Comparison of ENCODE assay signal across 23 cellular contexts in genomic region chr12:108523365-108523764, GRCh38. TPM values are rescaled to one million over a fixed set of nuclear protein-coding genes. Genes with fewer than 3 reads are reported as not detected.
DNase-seq lines count a peak whose midpoint lies in the region; ATAC-seq, FAIRE-seq and TF ChIP-seq lines count a peak whose summit lies in the region.
"Had no signal": no experiment of that assay in that cellular context is flagged by ENCODE, and none has a peak within 500 bp of the region (broad histone marks: within the 10 kb centered on the region; RNA-seq: fewer than 3 reads in every experiment).

No MANE protein-coding gene starts in this region.

- H3K79me2 ChIP-seq in K562 (ENCODE audit: control insufficient read depth, insufficient read depth, low read length) = no peaks in the 10 kb centered on the region; the same call in 2 of the 3 replicates

- TF ChIP-seq EP300 in K562 (IDR thresholded peaks at IDR 0.05; ENCODE audit: low read length) = no peak

- intact Hi-C loops in K562 (cut with micrococcal nuclease) = no loop called here
- intact Hi-C loops in prostate gland (cut with DNase I) = no loop called here

- H3K9me3 ChIP-seq in K562 (replicated peaks; ENCODE audit: control insufficient read depth, insufficient read depth, low read depth, low read length) (no peaks in the 10 kb centered on the region), prostate gland (no peaks in the 10 kb centered on the region)
- H3K9me3 ChIP-seq: BE2C had no signal

- in situ Hi-C loops in K562 (cut with MboI) = no loop called here

- TF ChIP-seq RAD21 in K562 (CRISPR knock-in tag; conservative IDR thresholded peaks at IDR 0.05 in 1 of 2, IDR thresholded peaks at IDR 0.05 in 1 of 2) = no peak

- no peak overlapping the region for H3K4me2 ChIP-seq in K562 (ENCODE audit: insufficient read depth, low read length)

- H3K27me3 ChIP-seq in K562 (ENCODE audit: control insufficient read depth in 2 of 2, insufficient read depth in 2 of 2, low read length in 2 of 2) (no peaks in the 10 kb centered on the region), prostate gland (replicated peaks; ENCODE audit: insufficient read depth) (no peaks in the 10 kb centered on the region)
- H3K27me3 ChIP-seq: BE2C had no signal

- FAIRE-seq in K562 (lab: Jason Lieb, UNC) = no peak
- FAIRE-seq: A204.1, D721Med, GM19239, RCC 7860 had no signal

- no TSS peak for BruUV-seq in K562 (replicated peaks; lab: Mats Ljungman, UMichigan)

- peak overlapping the region in 1 of 2 experiments; percentile 11; a peak in 1 of 4 replicates for H3K9ac ChIP-seq in K562 (ENCODE audit: insufficient read depth in 1 of 2, low read depth in 2 of 2, low read length in 2 of 2)

- POLR2A ChIA-PET in K562 (lab: Yijun Ruan, JAX) = interaction anchor here (2.5 kb wide), 1 partner anchor 8 kb away, joined by 20 read pairs; no protein-coding TSS in a partner anchor

- H3K4me1 ChIP-seq in K562 (replicated peaks in 1 of 2; ENCODE audit: control insufficient read depth in 2 of 2, insufficient read depth in 2 of 2, low read length in 2 of 2) (no peaks in the 10 kb centered on the region), prostate gland (replicated peaks) (no peaks in the 10 kb centered on the region)
- H3K4me1 ChIP-seq: BE2C had no signal

- ATAC-seq in K562 = no peak
- no peak for ATAC-seq in HG02970 (IDR thresholded peaks at IDR 0.05; ENCODE audit: low FRiP score, unreplicated experiment)

- CTCF ChIA-PET in K562 (lab: Yijun Ruan, JAX; ENCODE audit: low intra/inter-chr PET ratio) = no interaction called here

- H4K20me1 ChIP-seq in K562 (replicated peaks; ENCODE audit: control insufficient read depth, insufficient read depth, low read length) = 0 out of 2 replicates have a peak, but pooled peaks cover 7% of the 10 kb centered on the region

- no peak overlapping the region for H2AFZ ChIP-seq in K562 (ENCODE audit: low read depth, low read length)

- H3K4me3 ChIP-seq in K562 = no peak overlapping the region
- no peak overlapping the region for H3K4me3 ChIP-seq in prostate gland

- H3K36me3 ChIP-seq in K562 (ENCODE audit: control insufficient read depth, insufficient read depth, low read length) = peaks cover 99% of the 10 kb centered on the region
- peaks cover 19 to 24% of the 10 kb centered on the region in 2 donors for H3K36me3 ChIP-seq in prostate gland

- 85% methylated on average over 7 of the region's 14 CpGs for WGBS in K562 (ENCODE audit: insufficient coverage, low coverage, missing lambda C conversion rate)
- WGBS in prostate gland = 83% methylated on average over 13 of the region's 14 CpGs

- peak; percentile 8 for DNase-seq in AG08395 (ENCODE audit: low spot score)
- no peak for DNase-seq in K562 (ENCODE audit: extremely low read depth in 1 of 4, low spot score in 3 of 4)
- peak; percentile 41 for DNase-seq in medulla oblongata (ENCODE audit: extremely low spot score)
- peak in 15 of 49 donors; percentile 5 to 48 (median 17) for DNase-seq in substantia nigra (lab: John Stamatoyannopoulos, UW)
- no peak for DNase-seq in prostate gland (ENCODE audit: low spot score)
- no peak for DNase-seq in erythroblast (lab: John Stamatoyannopoulos, UW)
- DNase-seq: BE2C, DMS53, GDM1, IMR-90, Karpas-422, NCI-H1417, NCI-H1694 treated with DMSO at 0.1 percent for 48 hours, NCI-H2081 treated with DMSO at 0.1 percent for 48 hours, NCI-H2171 treated with DMSO at 0.1 percent for 48 hours, NCI-H446 treated with DMSO at 0.1 percent for 48 hours, NCI-H526 treated with DMSO at 0.1 percent for 48 hours, OCI-M1 had no signal

- H3K27ac ChIP-seq in K562 (ENCODE audit: extremely low read depth, low read depth, low read length) (no peak overlapping the region), substantia nigra (ENCODE audit: low read depth, low read length, poor library complexity, severe bottlenecking) (peak overlapping the region; percentile 79), prostate gland (no peak overlapping the region)

- no peak for TF ChIP-seq POLR2A in K562 (conservative IDR thresholded peaks at IDR 0.05)
- no peak for TF ChIP-seq POLR2A in prostate gland (IDR thresholded peaks at IDR 0.05)
- no peak for TF ChIP-seq POLR2A in erythroblast (IDR thresholded peaks at IDR 0.05; ENCODE audit: low read length)

- TF ChIP-seq CTCF in K562 (IDR thresholded peaks at IDR 0.05 in 2 of 3, conservative IDR thresholded peaks at IDR 0.05 in 1 of 3; ENCODE audit: insufficient read depth in 2 of 3, low read depth in 1 of 3, low read length in 3 of 3) (no peak), prostate gland (IDR thresholded peaks at IDR 0.05) (no peak)

- no peaks in the 10 kb centered on the region for H3K9me1 ChIP-seq in K562 (ENCODE audit: control insufficient read depth, insufficient read depth, low read length)

TF ChIP-seq in K562, 482 proteins besides CTCF, POLR2A, EP300 and RAD21 (continues in another document):
- TF ChIP-seq ZNF830 (CRISPR knock-in tag; IDR thresholded peaks at IDR 0.05) (no peak), HES1 (IDR thresholded peaks at IDR 0.05; ENCODE audit: low read depth) (no peak), POLR2G (IDR thresholded peaks at IDR 0.05; ENCODE audit: low read depth, low read length) (peak; percentile 45; the same call in 1 of the 2 replicates), SIN3A (IDR thresholded peaks at IDR 0.05; ENCODE audit: borderline replicate concordance in 2 of 2, control insufficient read depth in 1 of 2, low read depth in 2 of 2, low read length in 2 of 2) (no peak)

RNA-seq across cellular contexts. Expression of gene FICD, which starts 8.3 kb away (rescaled TPM):
- total RNA-seq in K562 (2011; cell fraction: chromatin; rRNA removed; ENCODE audit: low replicate concordance) = 9.7 and 12.2 TPM in 2 replicates
- 11.8 and 12.1 TPM in 2 replicates for total RNA-seq in K562 (2011; cell fraction: nucleolus; rRNA removed)
- 5.6 and 7.8 TPM in 2 replicates for total RNA-seq in K562 (2011; cell fraction: nucleoplasm; rRNA removed)
- total RNA-seq in K562 (2014; rRNA removed) = 3.1 and 4.5 TPM in 2 replicates
- 1.9 TPM in 2 replicates for total RNA-seq in K562 (2014; rRNA removed; fragmentation: Illumina TruSeq; extraction: Trizol)
- total RNA-seq in K562 (2015; rRNA removed; fragmentation: Illumina TruSeq; extraction: Trizol) = 2.8 and 3.1 TPM in 2 replicates
- total RNA-seq in K562 (2021) = 3.0 and 3.4 TPM in 2 replicates
- 0.80 and 0.88 TPM in 2 replicates for polyA plus RNA-seq in K562 (2011; rRNA removed)
- 1.1 and 1.2 TPM in 2 replicates for polyA plus RNA-seq in K562 (2011; cell fraction: cytosol; rRNA removed)
- 4.7 and 6.8 TPM in 2 replicates for polyA plus RNA-seq in K562 (2011; cell fraction: nucleus; rRNA removed)
- polyA plus RNA-seq in K562 (2012) = 2.4 and 5.0 TPM in 2 replicates
- 1.6 and 2.0 TPM in 2 replicates for polyA plus RNA-seq in K562 (2014; fragmentation: Illumina TruSeq; extraction: Trizol)
- 1 to 10 TPM; 1.1 to 1.2 TPM for polyA plus RNA-seq in K562 (2014; fragmentation: Nextera tagmentation; extraction: Ambion mirVana)
- 2.1 and 2.7 TPM in 2 replicates for polyA plus RNA-seq in K562 (2014; rRNA removed)
- polyA minus RNA-seq in K562 (2011; rRNA and poly(A)+ RNA removed) = 2.9 and 3.9 TPM in 2 replicates
- polyA minus RNA-seq in K562 (2011; cell fraction: cytosol; rRNA and poly(A)+ RNA removed) = 2.1 and 3.6 TPM in 2 replicates
- 8.3 and 11.3 TPM in 2 replicates for polyA minus RNA-seq in K562 (2011; cell fraction: nucleus; rRNA and poly(A)+ RNA removed)
- total RNA-seq in prostate gland = 10 to 100 TPM in 1 of 2 donors, 1 to 10 TPM in 1; 8.2 to 10.7 TPM

RNA-seq across cellular contexts. Expression of gene SART3, which starts 37.6 kb away (rescaled TPM):
- total RNA-seq in K562 (2011; cell fraction: chromatin; rRNA removed; ENCODE audit: low replicate concordance) = 295 and 336 TPM in 2 replicates
- 193 and 203 TPM in 2 replicates for total RNA-seq in K562 (2011; cell fraction: nucleolus; rRNA removed)
- 258 and 314 TPM in 2 replicates for total RNA-seq in K562 (2011; cell fraction: nucleoplasm; rRNA removed)
- total RNA-seq in K562 (2014; rRNA removed) (167 and 396 TPM in 2 replicates), K562 (2014; rRNA removed; fragmentation: Illumina TruSeq; extraction: Trizol) (64.7 and 66.7 TPM in 2 replicates), K562 (2015; rRNA removed; fragmentation: Illumina TruSeq; extraction: Trizol) (103 and 104 TPM in 2 replicates), K562 (2021) (63.2 and 72.6 TPM in 2 replicates), prostate gland (100 to 1,000 TPM in 1 of 2 donors, 10 to 100 TPM in 1; 54.1 to 112 TPM)
- polyA plus RNA-seq in K562 (2011; rRNA removed) (32.1 and 33.7 TPM in 2 replicates), K562 (2014; fragmentation: Illumina TruSeq; extraction: Trizol) (54.4 and 56.7 TPM in 2 replicates), K562 (2014; fragmentation: Nextera tagmentation; extraction: Ambion mirVana) (1 to 10 TPM; 8.9 to 9.9 TPM), K562 (2014; rRNA removed) (52.6 and 58.4 TPM in 2 replicates)
- 11.9 and 18.3 TPM in 2 replicates for polyA plus RNA-seq in K562 (2011; cell fraction: cytosol; rRNA removed)
- 128 and 132 TPM in 2 replicates for polyA plus RNA-seq in K562 (2011; cell fraction: nucleus; rRNA removed)
- 43.0 and 62.6 TPM in 2 replicates for polyA plus RNA-seq in K562 (2012)
- 73.9 and 94.6 TPM in 2 replicates for polyA minus RNA-seq in K562 (2011; rRNA and poly(A)+ RNA removed)
- 27.6 and 31.6 TPM in 2 replicates for polyA minus RNA-seq in K562 (2011; cell fraction: cytosol; rRNA and poly(A)+ RNA removed)
- polyA minus RNA-seq in K562 (2011; cell fraction: nucleus; rRNA and poly(A)+ RNA removed) = 152 and 195 TPM in 2 replicates

RNA-seq across cellular contexts. Expression of gene ISCU, which starts 39.0 kb away (rescaled TPM):
- 50.8 and 64.7 TPM in 2 replicates for total RNA-seq in K562 (2011; cell fraction: chromatin; rRNA removed; ENCODE audit: low replicate concordance)
- total RNA-seq in K562 (2011; cell fraction: nucleolus; rRNA removed) = 37.6 and 42.7 TPM in 2 replicates
- total RNA-seq in K562 (2011; cell fraction: nucleoplasm; rRNA removed) = 58.2 and 69.2 TPM in 2 replicates
- total RNA-seq in K562 (2014; rRNA removed) (92.5 and 136 TPM in 2 replicates), K562 (2014; rRNA removed; fragmentation: Illumina TruSeq; extraction: Trizol) (74.2 and 77.5 TPM in 2 replicates), K562 (2015; rRNA removed; fragmentation: Illumina TruSeq; extraction: Trizol) (75.6 and 77.3 TPM in 2 replicates), K562 (2021) (67.8 and 68.7 TPM in 2 replicates), prostate gland (100 to 1,000 TPM; 170 to 203 TPM)
- polyA plus RNA-seq in K562 (2011; rRNA removed) (80.9 and 89.6 TPM in 2 replicates), K562 (2014; fragmentation: Illumina TruSeq; extraction: Trizol) (69.4 and 77.7 TPM in 2 replicates), K562 (2014; fragmentation: Nextera tagmentation; extraction: Ambion mirVana) (10 to 100 TPM; 15.9 to 19.8 TPM), K562 (2014; rRNA removed) (84.7 and 86.8 TPM in 2 replicates)
- polyA plus RNA-seq in K562 (2011; cell fraction: cytosol; rRNA removed) = 36.5 and 59.5 TPM in 2 replicates
- polyA plus RNA-seq in K562 (2011; cell fraction: nucleus; rRNA removed) = 120 and 177 TPM in 2 replicates
- 76.7 and 87.8 TPM in 2 replicates for polyA plus RNA-seq in K562 (2012)
- polyA minus RNA-seq in K562 (2011; rRNA and poly(A)+ RNA removed) = 65.3 and 73.2 TPM in 2 replicates
- polyA minus RNA-seq in K562 (2011; cell fraction: cytosol; rRNA and poly(A)+ RNA removed) = 16.6 and 26.3 TPM in 2 replicates
- 25.0 and 57.6 TPM in 2 replicates for polyA minus RNA-seq in K562 (2011; cell fraction: nucleus; rRNA and poly(A)+ RNA removed)

Comparison
In these comparisons a context has a peak if more than half of its experiments do, and no peak if none do; other contexts are left out.
1. DNase-seq: peak in AG08395 (single experiment) and medulla oblongata (single experiment); none in K562 (0 of 4), prostate gland (single experiment) and erythroblast (0 of 2).